8 cellular contexts compared by ENCODE assay signal in genomic region chr6:158060447-158061360, GRCh38.
A peak's percentile ranks its signal among the peaks of the same experiment; 100 is the strongest.
DNase-seq lines count a peak whose midpoint lies in the region; ATAC-seq, FAIRE-seq and TF ChIP-seq lines count a peak whose summit lies in the region.

No MANE protein-coding gene starts in this region.

- H3K4me3 ChIP-seq in coronary artery (no peak overlapping the region), lung (no peak overlapping the region)

- DNase-seq in G401 (ENCODE audit: low spot score): peak; percentile 79
- peak; percentile 68 to 86 for DNase-seq in NCI-H446 (lab: John Stamatoyannopoulos, UW)
- DNase-seq in coronary artery (ENCODE audit: low spot score): peak; percentile 96
- DNase-seq in lung (ENCODE audit: low spot score): peak; percentile 79
- DNase-seq in ureter (ENCODE audit: low spot score): peak; percentile 88
- no peak for DNase-seq in nephron progenitor cell
- no peak for DNase-seq in GM12892 (ENCODE audit: insufficient read length)
- no peak for DNase-seq in activated CD4-positive, alpha-beta T cell treated with anti-CD3 and anti-CD28 coated beads, Interleukin-2, amount 10 ng/mL, durations not matched to agents 24 days and 14 days

- FAIRE-seq in GM12892 (lab: Jason Lieb, UNC): no peak

- H3K36me3 ChIP-seq in lung (ENCODE audit: control insufficient read depth in 2 of 2, insufficient read depth in 2 of 2, low read length in 2 of 2): peaks cover 0 to 2% of the 10 kb centered on the region in 2 donors

- no peak overlapping the region for H3K27ac Mint-ChIP-seq in nephron progenitor cell
- H3K27ac Mint-ChIP-seq in activated CD4-positive, alpha-beta T cell treated with anti-CD3 and anti-CD28 coated beads, Interleukin-2, amount 10 ng/mL, durations not matched to agents 24 days and 14 days: no peak overlapping the region

- H3K4me3 Mint-ChIP-seq in nephron progenitor cell: no peak overlapping the region
- H3K4me3 Mint-ChIP-seq in activated CD4-positive, alpha-beta T cell treated with anti-CD3 and anti-CD28 coated beads, Interleukin-2, amount 10 ng/mL, durations not matched to agents 24 days and 14 days: no peak overlapping the region

- no peaks in the 10 kb centered on the region for H3K27me3 Mint-ChIP-seq in nephron progenitor cell (ENCODE audit: low read depth, poor library complexity)
- H3K27me3 Mint-ChIP-seq in activated CD4-positive, alpha-beta T cell treated with anti-CD3 and anti-CD28 coated beads, Interleukin-2, amount 10 ng/mL, durations not matched to agents 24 days and 14 days: no peaks in the 10 kb centered on the region

- ATAC-seq in lung (ENCODE audit: insufficient read depth, low FRiP score): peak; percentile 72

- H3K36me3 Mint-ChIP-seq in nephron progenitor cell (ENCODE audit: low read depth): peaks cover 8% of the 10 kb centered on the region
- peaks cover 23% of the 10 kb centered on the region for H3K36me3 Mint-ChIP-seq in activated CD4-positive, alpha-beta T cell treated with anti-CD3 and anti-CD28 coated beads, Interleukin-2, amount 10 ng/mL, durations not matched to agents 24 days and 14 days (ENCODE audit: low read depth)

- no peaks in the 10 kb centered on the region for H3K9me3 Mint-ChIP-seq in nephron progenitor cell
- no peaks in the 10 kb centered on the region for H3K9me3 Mint-ChIP-seq in activated CD4-positive, alpha-beta T cell treated with anti-CD3 and anti-CD28 coated beads, Interleukin-2, amount 10 ng/mL, durations not matched to agents 24 days and 14 days

- H3K27ac ChIP-seq in coronary artery (peak overlapping the region; percentile 87 to 91), lung (ENCODE audit: low read depth in 1 of 2, low read length in 1 of 2) (peak overlapping the region; percentile 63 to 85)

- H3K4me1 Mint-ChIP-seq in nephron progenitor cell: peaks cover 25% of the 10 kb centered on the region
- peaks cover 22% of the 10 kb centered on the region for H3K4me1 Mint-ChIP-seq in activated CD4-positive, alpha-beta T cell treated with anti-CD3 and anti-CD28 coated beads, Interleukin-2, amount 10 ng/mL, durations not matched to agents 24 days and 14 days

- no peaks in the 10 kb centered on the region for H3K27me3 ChIP-seq in lung (ENCODE audit: control insufficient read depth, insufficient read depth)

- no peak for TF ChIP-seq CTCF in coronary artery (IDR thresholded peaks at IDR 0.05)
- TF ChIP-seq CTCF in lung (IDR thresholded peaks at IDR 0.05; ENCODE audit: control extremely low read depth, extremely low read depth): no peak
- no peak for TF ChIP-seq CTCF in nephron progenitor cell (IDR thresholded peaks at IDR 0.05)

- intact Hi-C loops in activated CD4-positive, alpha-beta T cell treated with anti-CD3 and anti-CD28 coated beads, Interleukin-2, amount 10 ng/mL, durations not matched to agents 24 days and 14 days (cut with micrococcal nuclease): no loop called here

- peaks cover 11 to 14% of the 10 kb centered on the region in 2 donors for H3K4me1 ChIP-seq in lung (ENCODE audit: control insufficient read depth in 2 of 2, insufficient read depth in 2 of 2, low read length in 2 of 2)

- no peak for TF ChIP-seq POLR2A in GM12892 (IDR thresholded peaks at IDR 0.05; ENCODE audit: low read depth, low read length)

- 44 to 67% methylated on average over 12 of the region's 12 CpGs for WGBS in lung, 2 donors

- in situ Hi-C loops in G401 (cut with HindIII; ENCODE audit: low sequenced_read_pairs): no loop called here

- peaks cover 0 to 2% of the 10 kb centered on the region in 2 donors for H3K9me3 ChIP-seq in lung (ENCODE audit: control insufficient read depth in 2 of 2, insufficient read depth in 1 of 2, low read length in 1 of 2)

Comparison
In these comparisons a context has a peak if more than half of its experiments do, and no peak if none do; other contexts are left out.
1. DNase-seq: peak in G401 (single experiment), NCI-H446 (2 of 2), coronary artery (single experiment), lung (single experiment) and ureter (single experiment); none in nephron progenitor cell (single experiment), GM12892 (single experiment) and activated CD4-positive, alpha-beta T cell treated with anti-CD3 and anti-CD28 coated beads, Interleukin-2, amount 10 ng/mL, durations not matched to agents 24 days and 14 days (single experiment).